ENCODE assay signal across 8 cellular contexts in genomic region chr1:94854458-94855306, GRCh38. TPM values are rescaled to one million over a fixed set of nuclear protein-coding genes. Genes with fewer than 3 reads are reported as not detected.
DNase-seq lines count a peak whose midpoint lies in the region; ATAC-seq and TF ChIP-seq lines count a peak whose summit lies in the region.

No MANE protein-coding gene starts in this region.

- no peaks in the 10 kb centered on the region for H3K27me3 Mint-ChIP-seq in mesothelial cell of epicardium (ENCODE audit: low read depth)

- no peaks in the 10 kb centered on the region for H3K9me3 Mint-ChIP-seq in mesothelial cell of epicardium

- H3K4me1 Mint-ChIP-seq in mesothelial cell of epicardium = peaks cover 7% of the 10 kb centered on the region

- peaks cover 8% of the 10 kb centered on the region for H3K27me3 ChIP-seq in HL-60 (ENCODE audit: insufficient read depth, poor library complexity, severe bottlenecking)

- no peak overlapping the region for H3K27ac ChIP-seq in HL-60 (replicated peaks)

- no peak overlapping the region for H3K27ac Mint-ChIP-seq in mesothelial cell of epicardium

- peak; percentile 70 for DNase-seq in CMK (ENCODE audit: low read depth)
- peak; percentile 50 to 83 for DNase-seq in HL-60 (ENCODE audit: low read depth in 1 of 2, low spot score in 1 of 2)
- peak; percentile 86 for DNase-seq in NCI-H82 treated with DMSO at 0.1 percent for 48 hours (lab: John Stamatoyannopoulos, UW; ENCODE audit: unreplicated experiment)
- peak; percentile 39 to 42 for DNase-seq in activated CD8-positive, alpha-beta memory T cell treated with anti-CD3 and anti-CD28 coated beads for 4 hours (ENCODE audit: low read depth in 2 of 2)
- peak; percentile 91 for DNase-seq in epidermal melanocyte (ENCODE audit: insufficient read length, low spot score)
- DNase-seq in mesothelial cell of epicardium (ENCODE audit: low spot score in 2 of 2, unreplicated experiment in 2 of 2) = peak; percentile 46 to 81
- DNase-seq in stimulated activated CD8-positive, alpha-beta memory T cell treated with anti-CD3 and anti-CD28 coated beads, Interleukin-15, amount 100 ng/mL, for 24 hours (ENCODE audit: low read depth) = peak; percentile 21

- H3K36me3 Mint-ChIP-seq in mesothelial cell of epicardium = peaks cover 2% of the 10 kb centered on the region

- ATAC-seq in GM19467 (IDR thresholded peaks at IDR 0.05; ENCODE audit: unreplicated experiment) = peak; percentile 97

- H3K4me3 Mint-ChIP-seq in mesothelial cell of epicardium = no peak overlapping the region

- H3K4me3 ChIP-seq in HL-60 (replicated peaks; ENCODE audit: insufficient read depth, low read length) = peak overlapping the region; percentile 43

- peak; percentile 93 for TF ChIP-seq CTCF in HL-60 (IDR thresholded peaks at IDR 0.05; ENCODE audit: insufficient read depth, low read length)
- peak; percentile 83 for TF ChIP-seq CTCF in mesothelial cell of epicardium (IDR thresholded peaks at IDR 0.05; ENCODE audit: unreplicated experiment)

RNA-seq across cellular contexts. Expression of gene SLC44A3, which starts 34.5 kb away (rescaled TPM):
- 9.2 to 13.2 TPM (median 11.2 TPM) in 3 replicates for total RNA-seq in mesothelial cell of epicardium

Comparison
In these comparisons a context has a peak if more than half of its experiments do, and no peak if none do; other contexts are left out.
1. DNase-seq: peak in every context shown above with its lines; median percentile 91 in epidermal melanocyte; 86 in NCI-H82 treated with DMSO at 0.1 percent for 48 hours; 70 in CMK; 66 in HL-60; 64 in mesothelial cell of epicardium; 40 in activated CD8-positive, alpha-beta memory T cell treated with anti-CD3 and anti-CD28 coated beads for 4 hours; 21 in stimulated activated CD8-positive, alpha-beta memory T cell treated with anti-CD3 and anti-CD28 coated beads, Interleukin-15, amount 100 ng/mL, for 24 hours.